In genomic region chr1:228486596-228487335, GRCh38 we compare ENCODE assay signal across 1 cellular context.
A peak's percentile ranks its signal among the peaks of the same experiment; 100 is the strongest.
TF ChIP-seq lines count a peak whose summit lies in the region.

No MANE protein-coding gene starts in this region.

TF ChIP-seq in HepG2, 621 proteins besides CTCF, POLR2A, EP300 and RAD21 (continued from another document and continues in another):
- TF ChIP-seq ZNF407 (CRISPR knock-in tag; IDR thresholded peaks at IDR 0.05; ENCODE audit: not compliant biosample characterization) (peak; percentile 57), ZNF850 (CRISPR knock-in tag; conservative IDR thresholded peaks at IDR 0.05) (no peak), ZNF598 (CRISPR knock-in tag; IDR thresholded peaks at IDR 0.05; ENCODE audit: borderline replicate concordance) (peak; percentile 87; the same call in 1 of the 2 replicates), AKAP8 (CRISPR knock-in tag; IDR thresholded peaks at IDR 0.05) (peak; percentile 41; the same call in 1 of the 2 replicates), AGO2 (optimal IDR thresholded peaks at IDR 0.05; ENCODE audit: low read depth, low read length) (peak; percentile 60), HNRNPLL (IDR thresholded peaks at IDR 0.05; ENCODE audit: low read depth, low read length, poor library complexity, severe bottlenecking) (peak; percentile 81), TCF12 (IDR thresholded peaks at IDR 0.05) (no peak), TCF12 (CRISPR knock-in tag; IDR thresholded peaks at IDR 0.05) (peak; percentile 87; the same call in 1 of the 2 replicates), ZNF232 (CRISPR knock-in tag; IDR thresholded peaks at IDR 0.05; ENCODE audit: borderline replicate concordance) (peak; percentile 95), TMF1 (CRISPR knock-in tag; IDR thresholded peaks at IDR 0.05; ENCODE audit: low read depth) (peak; percentile 81; the same call in 1 of the 2 replicates), EZH2 (conservative IDR thresholded peaks at IDR 0.05; ENCODE audit: low read depth, low read length) (no peak), ERF (CRISPR knock-in tag; IDR thresholded peaks at IDR 0.05) (peak; percentile 83), ZNF619 (CRISPR knock-in tag; IDR thresholded peaks at IDR 0.05) (peak; percentile 74; the same call in 1 of the 2 replicates), PATZ1 (CRISPR knock-in tag; IDR thresholded peaks at IDR 0.05) (peak; percentile 21; the same call in 1 of the 2 replicates), RCOR2 (CRISPR knock-in tag; IDR thresholded peaks at IDR 0.05) (no peak), ZNF101 (CRISPR knock-in tag; IDR thresholded peaks at IDR 0.05; ENCODE audit: borderline replicate concordance, low read depth) (no peak), HIVEP1 (CRISPR knock-in tag; IDR thresholded peaks at IDR 0.05) (peak; percentile 35; the same call in 1 of the 2 replicates), FOXA3 (CRISPR knock-in tag; IDR thresholded peaks at IDR 0.05) (no peak), SPEN (CRISPR knock-in tag; IDR thresholded peaks at IDR 0.05; ENCODE audit: low read depth) (peak; percentile 80; the same call in 1 of the 2 replicates), ZNF576 (CRISPR knock-in tag; IDR thresholded peaks at IDR 0.05) (no peak), SMARCE1 (IDR thresholded peaks at IDR 0.05; ENCODE audit: borderline replicate concordance) (no peak), ZSCAN5A (CRISPR knock-in tag; IDR thresholded peaks at IDR 0.05; ENCODE audit: borderline replicate concordance) (peak; percentile 59; the same call in 1 of the 2 replicates), ZEB1 (IDR thresholded peaks at IDR 0.05; ENCODE audit: insufficient replicate concordance, low read depth) (no peak), BRF2 (CRISPR knock-in tag; IDR thresholded peaks at IDR 0.05) (no peak), NBN (conservative IDR thresholded peaks at IDR 0.05) (no peak), FOXP1 (IDR thresholded peaks at IDR 0.05) (no peak), FOXP1 (CRISPR knock-in tag; IDR thresholded peaks at IDR 0.05) (no peak), POGK (CRISPR knock-in tag; conservative IDR thresholded peaks at IDR 0.05) (peak; percentile 99), ARID4A (CRISPR knock-in tag; IDR thresholded peaks at IDR 0.05; ENCODE audit: borderline replicate concordance) (peak; percentile 57; the same call in 1 of the 2 replicates), ZMYM4 (CRISPR knock-in tag; IDR thresholded peaks at IDR 0.05) (peak; percentile 20; the same call in 1 of the 2 replicates), KDM1A (CRISPR knock-in tag; IDR thresholded peaks at IDR 0.05) (no peak), PHF20 (CRISPR knock-in tag; IDR thresholded peaks at IDR 0.05) (peak; percentile 78), ZNF629 (CRISPR knock-in tag; conservative IDR thresholded peaks at IDR 0.05) (peak; percentile 20; the same call in 1 of the 2 replicates), ZNF34 (CRISPR knock-in tag; IDR thresholded peaks at IDR 0.05; ENCODE audit: borderline replicate concordance) (no peak), ZFP41 (CRISPR knock-in tag; IDR thresholded peaks at IDR 0.05; ENCODE audit: borderline replicate concordance) (no peak), ZNF530 (CRISPR knock-in tag; IDR thresholded peaks at IDR 0.05; ENCODE audit: low read depth) (no peak), ARID3A (IDR thresholded peaks at IDR 0.05; ENCODE audit: low read depth, low read length) (no peak), ZSCAN21 (CRISPR knock-in tag; IDR thresholded peaks at IDR 0.05; ENCODE audit: borderline replicate concordance) (no peak; the same call in 1 of the 2 replicates), KDM2A (CRISPR knock-in tag; IDR thresholded peaks at IDR 0.05; ENCODE audit: borderline replicate concordance, low read depth) (peak; percentile 93), AHR (CRISPR knock-in tag; IDR thresholded peaks at IDR 0.05) (peak; percentile 86; the same call in 1 of the 2 replicates), ZFY (CRISPR knock-in tag; IDR thresholded peaks at IDR 0.05) (peak; percentile 87), FOXK1 (CRISPR knock-in tag; IDR thresholded peaks at IDR 0.05; ENCODE audit: borderline replicate concordance, low read depth) (peak; percentile 55; the same call in 1 of the 2 replicates), ZNF549 (CRISPR knock-in tag; IDR thresholded peaks at IDR 0.05) (no peak)
